In the genomic region with DNA sequence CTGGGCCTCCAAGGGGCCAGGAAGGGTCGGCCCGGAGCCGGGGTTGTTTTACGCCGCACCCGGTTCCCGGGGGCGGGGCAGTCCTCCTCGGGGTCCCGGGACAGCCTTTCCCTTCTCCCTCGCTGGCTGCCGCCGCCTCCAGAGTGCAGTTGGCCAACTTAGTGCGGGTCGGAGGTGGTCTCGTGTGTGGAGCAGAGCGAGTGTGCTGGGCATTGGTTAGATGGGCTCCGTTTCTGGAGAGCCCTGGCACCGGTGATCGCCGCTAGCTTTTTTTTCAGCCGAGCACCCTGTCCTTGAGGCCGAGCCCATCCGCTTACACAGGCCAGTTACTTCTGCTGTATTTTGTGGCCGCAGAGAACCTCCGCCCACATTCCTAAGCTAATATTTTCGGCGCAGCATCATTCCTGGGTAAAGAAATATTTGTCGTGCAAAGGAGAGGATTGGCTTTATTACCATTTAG, we compare ENCODE assay signal across 8 cellular contexts. TPM values are rescaled to one million over a fixed set of nuclear protein-coding genes. Genes with fewer than 3 reads are reported as not detected.
A peak's percentile ranks its signal among the peaks of the same experiment; 100 is the strongest.
DNase-seq lines count a peak whose midpoint lies in the region; ATAC-seq and TF ChIP-seq lines count a peak whose summit lies in the region.

No MANE protein-coding gene starts in this region.

- H3K4me2 ChIP-seq in GM23338 (peak overlapping the region; percentile 81), osteoblast (ENCODE audit: insufficient read depth, low read length) (peak overlapping the region; percentile 92)

- H3K79me2 ChIP-seq in GM23338 (replicated peaks; ENCODE audit: insufficient read depth) (peaks cover 51% of the 10 kb centered on the region), osteoblast (ENCODE audit: insufficient read depth, low read length) (peaks cover 88% of the 10 kb centered on the region)

- peak overlapping the region; percentile 91 for H3K27ac Mint-ChIP-seq in GM23338
- peak overlapping the region; percentile 18 for H3K27ac Mint-ChIP-seq in activated CD4-positive, alpha-beta memory T cell treated with anti-CD3 and anti-CD28 coated beads, Interleukin-2, amount 10 ng/mL, durations not matched to agents 7 days and 5 days

- no peaks in the 10 kb centered on the region for H3K9me3 Mint-ChIP-seq in GM23338
- no peaks in the 10 kb centered on the region for H3K9me3 Mint-ChIP-seq in activated CD4-positive, alpha-beta memory T cell treated with anti-CD3 and anti-CD28 coated beads, Interleukin-2, amount 10 ng/mL, durations not matched to agents 7 days and 5 days

- 0 out of 2 replicates have a peak overlapping the region, but pooled peaks have one; percentile 7 for H2AFZ ChIP-seq in GM23338
- peak overlapping the region; percentile 94 for H2AFZ ChIP-seq in osteoblast (ENCODE audit: low read length)

- DNase-seq in SIG-M5 treated with dmso at 0.1 percent for 504 hours (lab: John Stamatoyannopoulos, UW; ENCODE audit: unreplicated experiment) (peak; percentile 60), SIG-M5 (lab: John Stamatoyannopoulos, UW) (no peak), GM23338 (ENCODE audit: low spot score) (peak; percentile 75), KBM-7 (peak; percentile 79), foreskin keratinocyte (peak; percentile 71 to 86), osteoblast (ENCODE audit: insufficient read length, low spot score, missing footprints) (peak; percentile 90)
- peak; percentile 35 for DNase-seq in activated CD4-positive, alpha-beta memory T cell treated with anti-CD3 and anti-CD28 coated beads, Interleukin-2, amount 10 ng/mL, durations not matched to agents 7 days and 5 days
- no peak for DNase-seq in stimulated activated CD4-positive, alpha-beta T cell treated with anti-CD3 and anti-CD28 coated beads, Interleukin-2, amount 100 ng/mL, for 48 hours

- no peaks in the 10 kb centered on the region for H3F3A ChIP-seq in GM23338 (replicated peaks; ENCODE audit: low read depth)

- H4K20me1 ChIP-seq in GM23338 (replicated peaks; ENCODE audit: insufficient read depth): peaks cover 15% of the 10 kb centered on the region
- peaks cover 20% of the 10 kb centered on the region for H4K20me1 ChIP-seq in osteoblast (ENCODE audit: insufficient read depth, low read length)

- peak; percentile 72 for ATAC-seq in GM23338
- ATAC-seq in foreskin keratinocyte: peak; percentile 58

- no peaks in the 10 kb centered on the region for H3K9me3 ChIP-seq in osteoblast (ENCODE audit: low read depth, low read length)

- H3K36me3 ChIP-seq in GM23338 (ENCODE audit: insufficient read depth): peaks cover 28% of the 10 kb centered on the region
- peaks cover 8% of the 10 kb centered on the region for H3K36me3 ChIP-seq in osteoblast (ENCODE audit: insufficient read depth, low read length)

- H3K27me3 ChIP-seq in GM23338 (ENCODE audit: insufficient read depth) (no peaks in the 10 kb centered on the region), foreskin keratinocyte (no peaks in the 10 kb centered on the region), osteoblast (ENCODE audit: insufficient read depth, low read length) (no peaks in the 10 kb centered on the region)

- TF ChIP-seq CTCF in GM23338 (conservative IDR thresholded peaks at IDR 0.05; ENCODE audit: low read depth in 2 of 2) (no peak), foreskin keratinocyte (conservative IDR thresholded peaks at IDR 0.05) (no peak), osteoblast (IDR thresholded peaks at IDR 0.05; ENCODE audit: extremely low read depth, low read depth, low read length) (no peak)

- POLR2A ChIA-PET in activated CD4-positive, alpha-beta memory T cell treated with anti-CD3 and anti-CD28 coated beads, Interleukin-2, amount 10 ng/mL, durations not matched to agents 7 days and 5 days (lab: Charles Lee): interaction anchor here (0.8 to 8.3 kb wide), 8 partner anchors 9 to 48 kb away, joined by 3 to 124 read pairs (median 6); a partner anchor contains a TSS

- no peaks in the 10 kb centered on the region for H3K27me3 Mint-ChIP-seq in GM23338 (ENCODE audit: insufficient read depth, low read depth, poor library complexity)
- peaks cover under 1% of the 10 kb centered on the region for H3K27me3 Mint-ChIP-seq in activated CD4-positive, alpha-beta memory T cell treated with anti-CD3 and anti-CD28 coated beads, Interleukin-2, amount 10 ng/mL, durations not matched to agents 7 days and 5 days

- peaks cover 34% of the 10 kb centered on the region for H3K36me3 Mint-ChIP-seq in GM23338 (ENCODE audit: low read depth)
- H3K36me3 Mint-ChIP-seq in activated CD4-positive, alpha-beta memory T cell treated with anti-CD3 and anti-CD28 coated beads, Interleukin-2, amount 10 ng/mL, durations not matched to agents 7 days and 5 days (ENCODE audit: low read depth): peaks cover 35% of the 10 kb centered on the region

- H3K27ac ChIP-seq in GM23338 (ENCODE audit: low read depth) (peak overlapping the region; percentile 82), foreskin keratinocyte (peak overlapping the region; percentile 62), osteoblast (ENCODE audit: low read depth, low read length) (peak overlapping the region; percentile 87)

- CTCF ChIA-PET in activated CD4-positive, alpha-beta memory T cell treated with anti-CD3 and anti-CD28 coated beads, Interleukin-2, amount 10 ng/mL, durations not matched to agents 7 days and 5 days (lab: Charles Lee): interaction anchor here (1.8 to 2.9 kb wide), 2 partner anchors 48 to 51 kb away, joined by 4 to 17 read pairs; no protein-coding TSS in a partner anchor

- H3K4me1 ChIP-seq in GM23338 (ENCODE audit: insufficient read depth) (peaks cover 4% of the 10 kb centered on the region; the same call in 1 of the 2 replicates), foreskin keratinocyte (peaks cover 20% of the 10 kb centered on the region), osteoblast (ENCODE audit: insufficient read depth, low read length) (peaks cover 40% of the 10 kb centered on the region)

- in situ Hi-C loops in KBM-7 (cut with MboI; ENCODE audit: low pct_unique_long_range_greater_than_20kb, low sequenced_read_pairs): no loop called here

- H3K4me1 Mint-ChIP-seq in GM23338: peaks cover 7% of the 10 kb centered on the region; the same call in 2 of the 3 replicates
- H3K4me1 Mint-ChIP-seq in activated CD4-positive, alpha-beta memory T cell treated with anti-CD3 and anti-CD28 coated beads, Interleukin-2, amount 10 ng/mL, durations not matched to agents 7 days and 5 days: peaks cover 36% of the 10 kb centered on the region

- peak overlapping the region; percentile 92 for H3K4me3 Mint-ChIP-seq in GM23338
- H3K4me3 Mint-ChIP-seq in activated CD4-positive, alpha-beta memory T cell treated with anti-CD3 and anti-CD28 coated beads, Interleukin-2, amount 10 ng/mL, durations not matched to agents 7 days and 5 days: peak overlapping the region; percentile 86

- peak overlapping the region; percentile 62 for H3K4me3 ChIP-seq in GM23338
- H3K4me3 ChIP-seq in osteoblast (ENCODE audit: insufficient read depth, low read length): peak overlapping the region; percentile 92

- H3K9me2 ChIP-seq in GM23338 (ENCODE audit: insufficient read depth): no peaks in the 10 kb centered on the region

TF ChIP-seq in GM23338, 12 proteins besides CTCF, POLR2A, EP300 and RAD21 (continues in another document):
- TF ChIP-seq ZNF331 (CRISPR knock-in tag; IDR thresholded peaks at IDR 0.05; ENCODE audit: low read depth): no peak
- no peak for TF ChIP-seq EZH2 (IDR thresholded peaks at IDR 0.05; ENCODE audit: low read depth, unreplicated experiment)
- no peak for TF ChIP-seq ZNF114 (CRISPR knock-in tag; IDR thresholded peaks at IDR 0.05)
- no peak for TF ChIP-seq EZH2phosphoT487 (IDR thresholded peaks at IDR 0.05; ENCODE audit: unreplicated experiment)
- no peak for TF ChIP-seq POLR2AphosphoS5 (IDR thresholded peaks at IDR 0.05; ENCODE audit: low read depth)
- TF ChIP-seq CREB1 (CRISPR knock-in tag; IDR thresholded peaks at IDR 0.05; ENCODE audit: low read depth): no peak
- TF ChIP-seq, protein P1, sequence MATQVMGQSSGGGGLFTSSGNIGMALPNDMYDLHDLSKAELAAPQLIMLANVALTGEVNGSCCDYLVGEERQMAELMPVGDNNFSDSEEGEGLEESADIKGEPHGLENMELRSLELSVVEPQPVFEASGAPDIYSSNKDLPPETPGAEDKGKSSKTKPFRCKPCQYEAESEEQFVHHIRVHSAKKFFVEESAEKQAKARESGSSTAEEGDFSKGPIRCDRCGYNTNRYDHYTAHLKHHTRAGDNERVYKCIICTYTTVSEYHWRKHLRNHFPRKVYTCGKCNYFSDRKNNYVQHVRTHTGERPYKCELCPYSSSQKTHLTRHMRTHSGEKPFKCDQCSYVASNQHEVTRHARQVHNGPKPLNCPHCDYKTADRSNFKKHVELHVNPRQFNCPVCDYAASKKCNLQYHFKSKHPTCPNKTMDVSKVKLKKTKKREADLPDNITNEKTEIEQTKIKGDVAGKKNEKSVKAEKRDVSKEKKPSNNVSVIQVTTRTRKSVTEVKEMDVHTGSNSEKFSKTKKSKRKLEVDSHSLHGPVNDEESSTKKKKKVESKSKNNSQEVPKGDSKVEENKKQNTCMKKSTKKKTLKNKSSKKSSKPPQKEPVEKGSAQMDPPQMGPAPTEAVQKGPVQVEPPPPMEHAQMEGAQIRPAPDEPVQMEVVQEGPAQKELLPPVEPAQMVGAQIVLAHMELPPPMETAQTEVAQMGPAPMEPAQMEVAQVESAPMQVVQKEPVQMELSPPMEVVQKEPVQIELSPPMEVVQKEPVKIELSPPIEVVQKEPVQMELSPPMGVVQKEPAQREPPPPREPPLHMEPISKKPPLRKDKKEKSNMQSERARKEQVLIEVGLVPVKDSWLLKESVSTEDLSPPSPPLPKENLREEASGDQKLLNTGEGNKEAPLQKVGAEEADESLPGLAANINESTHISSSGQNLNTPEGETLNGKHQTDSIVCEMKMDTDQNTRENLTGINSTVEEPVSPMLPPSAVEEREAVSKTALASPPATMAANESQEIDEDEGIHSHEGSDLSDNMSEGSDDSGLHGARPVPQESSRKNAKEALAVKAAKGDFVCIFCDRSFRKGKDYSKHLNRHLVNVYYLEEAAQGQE (IDR thresholded peaks at IDR 0.05; ENCODE audit: unreplicated experiment): no peak

RNA-seq across cellular contexts. Expression of a gene that starts 0.6 kb away (rescaled TPM):
- total RNA-seq in GM23338 (2014; rRNA removed; shearing (Covaris generic)): 76.9 and 103 TPM in 2 replicates
- 36.7 and 52.9 TPM in 2 replicates for polyA plus RNA-seq in GM23338 (2016; fragmentation: Nextera tagmentation; extraction: Ambion mirVana)
- 10 to 100 TPM; 55.7 to 60.8 TPM for total RNA-seq in activated CD4-positive, alpha-beta memory T cell treated with anti-CD3 and anti-CD28 coated beads, Interleukin-2, amount 10 ng/mL, durations not matched to agents 7 days and 5 days
- total RNA-seq in foreskin keratinocyte: 66.4 and 88.7 TPM in 2 replicates
- 23.1 and 38.2 TPM in 2 replicates for polyA plus RNA-seq in foreskin keratinocyte
- total RNA-seq in osteoblast: 8.0 and 8.3 TPM in 2 replicates

RNA-seq across cellular contexts. Expression of a gene that starts 37.9 kb away (rescaled TPM):
- total RNA-seq in GM23338 (2014; rRNA removed; shearing (Covaris generic)): 283 and 305 TPM in 2 replicates
- polyA plus RNA-seq in GM23338 (2016; fragmentation: Nextera tagmentation; extraction: Ambion mirVana): 3,258 and 3,794 TPM in 2 replicates
- total RNA-seq in activated CD4-positive, alpha-beta memory T cell treated with anti-CD3 and anti-CD28 coated beads, Interleukin-2, amount 10 ng/mL, durations not matched to agents 7 days and 5 days: 1,000 to 10,000 TPM; 1,524 to 1,535 TPM
- total RNA-seq in foreskin keratinocyte: 636 and 760 TPM in 2 replicates
- polyA plus RNA-seq in foreskin keratinocyte: 3,232 and 3,373 TPM in 2 replicates
- total RNA-seq in osteoblast: 71.7 and 94.6 TPM in 2 replicates

Comparison
In these comparisons a context has a peak if more than half of its experiments do, and no peak if none do; other contexts are left out.
1. DNase-seq: peak in SIG-M5 treated with dmso at 0.1 percent for 504 hours (single experiment), GM23338 (single experiment), KBM-7 (single experiment), activated CD4-positive, alpha-beta memory T cell treated with anti-CD3 and anti-CD28 coated beads, Interleukin-2, amount 10 ng/mL, durations not matched to agents 7 days and 5 days (single experiment), foreskin keratinocyte (2 of 2) and osteoblast (single experiment); none in SIG-M5 (single experiment) and stimulated activated CD4-positive, alpha-beta T cell treated with anti-CD3 and anti-CD28 coated beads, Interleukin-2, amount 100 ng/mL, for 48 hours (0 of 2).
2. Peak in every context shown above with its lines, with median percentiles within 50 percentile points of each other: H3K27ac ChIP-seq.